In genomic region chr12:98513379-98514318, GRCh38 we compare ENCODE assay signal across 1 cellular context.
TF ChIP-seq lines count a peak whose summit lies in the region.

No MANE protein-coding gene starts in this region.

TF ChIP-seq in K562, 482 proteins besides CTCF, POLR2A, EP300 and RAD21 (continued from another document):
- TF ChIP-seq ARHGAP35 (IDR thresholded peaks at IDR 0.05; ENCODE audit: partially characterized antibody) = no peak
- TF ChIP-seq NR2F6 (CRISPR knock-in tag; IDR thresholded peaks at IDR 0.05) = no peak
- no peak for TF ChIP-seq MECOM (CRISPR knock-in tag; IDR thresholded peaks at IDR 0.05)
- TF ChIP-seq KAT8 (IDR thresholded peaks at IDR 0.05; ENCODE audit: low read depth) = no peak
- peak; percentile 24; the same call in 1 of the 2 replicates for TF ChIP-seq SMARCA4 (IDR thresholded peaks at IDR 0.05)
- peak; percentile 29 for TF ChIP-seq TBP (optimal IDR thresholded peaks at IDR 0.05; ENCODE audit: low read depth, low read length)
- no peak for TF ChIP-seq ATF3 (IDR thresholded peaks at IDR 0.05)
- no peak for TF ChIP-seq ATF3 (CRISPR knock-in tag; conservative IDR thresholded peaks at IDR 0.05)
- TF ChIP-seq ZNF830 (CRISPR knock-in tag; IDR thresholded peaks at IDR 0.05) = no peak
- no peak for TF ChIP-seq ETV6 (IDR thresholded peaks at IDR 0.05; ENCODE audit: borderline replicate concordance in 1 of 2, low read depth in 2 of 2, low read length in 1 of 2)
- TF ChIP-seq ETV6 (CRISPR knock-in tag; IDR thresholded peaks at IDR 0.05; ENCODE audit: borderline replicate concordance) = no peak
- TF ChIP-seq ARID1B (IDR thresholded peaks at IDR 0.05) = 0 out of 2 replicates have a peak, but pooled peaks have one; percentile 5
- no peak for TF ChIP-seq ZNF143 (CRISPR knock-in tag; IDR thresholded peaks at IDR 0.05)
- no peak for TF ChIP-seq CXXC5 (CRISPR knock-in tag; IDR thresholded peaks at IDR 0.05)
- TF ChIP-seq EZH2 (IDR thresholded peaks at IDR 0.05; ENCODE audit: borderline replicate concordance, low read depth, low read length) = no peak
- peak; percentile 83 for TF ChIP-seq SPI1 (IDR thresholded peaks at IDR 0.05; ENCODE audit: borderline replicate concordance, low read depth, low read length)
- TF ChIP-seq MAFK (IDR thresholded peaks at IDR 0.05; ENCODE audit: low read length) = peak; percentile 7; the same call in 1 of the 2 replicates
- TF ChIP-seq, protein P1, sequence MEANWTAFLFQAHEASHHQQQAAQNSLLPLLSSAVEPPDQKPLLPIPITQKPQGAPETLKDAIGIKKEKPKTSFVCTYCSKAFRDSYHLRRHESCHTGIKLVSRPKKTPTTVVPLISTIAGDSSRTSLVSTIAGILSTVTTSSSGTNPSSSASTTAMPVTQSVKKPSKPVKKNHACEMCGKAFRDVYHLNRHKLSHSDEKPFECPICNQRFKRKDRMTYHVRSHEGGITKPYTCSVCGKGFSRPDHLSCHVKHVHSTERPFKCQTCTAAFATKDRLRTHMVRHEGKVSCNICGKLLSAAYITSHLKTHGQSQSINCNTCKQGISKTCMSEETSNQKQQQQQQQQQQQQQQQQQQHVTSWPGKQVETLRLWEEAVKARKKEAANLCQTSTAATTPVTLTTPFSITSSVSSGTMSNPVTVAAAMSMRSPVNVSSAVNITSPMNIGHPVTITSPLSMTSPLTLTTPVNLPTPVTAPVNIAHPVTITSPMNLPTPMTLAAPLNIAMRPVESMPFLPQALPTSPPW (CRISPR knock-in tag; IDR thresholded peaks at IDR 0.05) = no peak
- no peak for TF ChIP-seq CREM (IDR thresholded peaks at IDR 0.05; ENCODE audit: low read depth)
- no peak for TF ChIP-seq PURB (CRISPR knock-in tag; IDR thresholded peaks at IDR 0.05; ENCODE audit: low read depth)
- no peak for TF ChIP-seq HNRNPK (IDR thresholded peaks at IDR 0.05; ENCODE audit: low read depth, low read length, poor library complexity, severe bottlenecking)
- no peak for TF ChIP-seq RBM34 (IDR thresholded peaks at IDR 0.05; ENCODE audit: borderline replicate concordance, insufficient read depth, low read length)
- TF ChIP-seq ZNF57 (CRISPR knock-in tag; IDR thresholded peaks at IDR 0.05) = no peak
- TF ChIP-seq, protein P2, sequence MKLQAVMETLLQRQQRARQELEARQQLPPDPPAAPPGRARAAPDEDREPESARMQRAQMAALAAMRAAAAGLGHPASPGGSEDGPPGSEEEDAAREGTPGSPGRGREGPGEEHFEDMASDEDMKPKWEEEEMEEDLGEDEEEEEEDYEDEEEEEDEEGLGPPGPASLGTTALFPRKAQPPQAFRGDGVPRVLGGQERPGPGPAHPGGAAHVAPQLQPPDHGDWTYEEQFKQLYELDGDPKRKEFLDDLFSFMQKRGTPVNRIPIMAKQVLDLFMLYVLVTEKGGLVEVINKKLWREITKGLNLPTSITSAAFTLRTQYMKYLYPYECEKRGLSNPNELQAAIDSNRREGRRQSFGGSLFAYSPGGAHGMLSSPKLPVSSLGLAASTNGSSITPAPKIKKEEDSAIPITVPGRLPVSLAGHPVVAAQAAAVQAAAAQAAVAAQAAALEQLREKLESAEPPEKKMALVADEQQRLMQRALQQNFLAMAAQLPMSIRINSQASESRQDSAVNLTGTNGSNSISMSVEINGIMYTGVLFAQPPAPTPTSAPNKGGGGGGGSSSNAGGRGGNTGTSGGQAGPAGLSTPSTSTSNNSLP (IDR thresholded peaks at IDR 0.05; ENCODE audit: borderline replicate concordance, low read depth, low read length) = 0 out of 2 replicates have a peak, but pooled peaks have one; percentile 29
- TF ChIP-seq TCF3 (CRISPR knock-in tag; IDR thresholded peaks at IDR 0.05) = no peak
- peak; percentile 70 to 74; a peak in 3 of 4 replicates for TF ChIP-seq KDM1A (IDR thresholded peaks at IDR 0.05)
- TF ChIP-seq MAFG (tag; conservative IDR thresholded peaks at IDR 0.05) = peak; percentile 64
- peak; percentile 11; the same call in 1 of the 2 replicates for TF ChIP-seq MAFF (IDR thresholded peaks at IDR 0.05; ENCODE audit: low read length)
- no peak for TF ChIP-seq RBBP5 (IDR thresholded peaks at IDR 0.05; ENCODE audit: borderline replicate concordance, insufficient read depth, low read length, poor library complexity, severe bottlenecking)
- TF ChIP-seq CHD1 (IDR thresholded peaks at IDR 0.05; ENCODE audit: low read length) = no peak
- TF ChIP-seq C11orf30 (IDR thresholded peaks at IDR 0.05; ENCODE audit: low read depth) = peak; percentile 76
- no peak for TF ChIP-seq TARDBP (IDR thresholded peaks at IDR 0.05)
- no peak for TF ChIP-seq ZFP30 (CRISPR knock-in tag; IDR thresholded peaks at IDR 0.05; ENCODE audit: borderline replicate concordance)
- no peak for TF ChIP-seq CEBPG (CRISPR knock-in tag; IDR thresholded peaks at IDR 0.05)
- 0 out of 4 replicates have a peak, but pooled peaks of 1 of the 2 experiments have one; percentile 17 for TF ChIP-seq CEBPG (tag; conservative IDR thresholded peaks at IDR 0.05 in 1 of 2, IDR thresholded peaks at IDR 0.05 in 1 of 2)
- TF ChIP-seq NRF1 (conservative IDR thresholded peaks at IDR 0.05 in 1 of 2, IDR thresholded peaks at IDR 0.05 in 1 of 2) = no peak
